Comparison of ENCODE assay signal across 1 cellular context in genomic region chr1:226083303-226084101, GRCh38.
TF ChIP-seq lines count a peak whose summit lies in the region.

No MANE protein-coding gene starts in this region.

TF ChIP-seq in endothelial cell of umbilical vein, 7 proteins besides CTCF, POLR2A, EP300 and RAD21:
- TF ChIP-seq MAX (IDR thresholded peaks at IDR 0.05; ENCODE audit: insufficient read depth, insufficient read length) (peak; percentile 87), JUN (IDR thresholded peaks at IDR 0.05; ENCODE audit: borderline replicate concordance, insufficient read depth, insufficient read length, low read depth) (no peak), POLR2AphosphoS5 (IDR thresholded peaks at IDR 0.05; ENCODE audit: insufficient read depth, low read depth, low read length) (peak; percentile 44)
TF ChIP-seq in endothelial cell of umbilical vein: peak in this region for 2.
